9 cellular contexts compared by ENCODE assay signal in genomic region chrX:149937881-149938426, GRCh38. TPM values are rescaled to one million over a fixed set of nuclear protein-coding genes. Genes with fewer than 3 reads are reported as not detected.
A peak's percentile ranks its signal among the peaks of the same experiment; 100 is the strongest.
DNase-seq lines count a peak whose midpoint lies in the region; ATAC-seq and TF ChIP-seq lines count a peak whose summit lies in the region.
"Had no signal": no experiment of that assay in that cellular context is flagged by ENCODE, and none has a peak within 500 bp of the region (broad histone marks: within the 10 kb centered on the region; RNA-seq: fewer than 3 reads in every experiment).

No MANE protein-coding gene starts in this region.

- H3K4me3 ChIP-seq in HUES48 (ENCODE audit: low read depth, low read length): peak overlapping the region; percentile 78
- H3K4me3 ChIP-seq in skeletal muscle cell (ENCODE audit: low read depth, low read length): peak overlapping the region; percentile 77

- CTCF ChIA-PET in activated naive CD4-positive, alpha-beta T cell treated with anti-CD3 and anti-CD28 coated beads, Interleukin-2, amount 10 ng/mL, durations not matched to agents 7 days and 5 days (lab: Charles Lee): interaction anchor here (1.0 kb wide), 1 partner anchor 416 kb away, joined by 4 read pairs; no protein-coding TSS in a partner anchor

- peak overlapping the region; percentile 88 for H3K27ac ChIP-seq in HUES48 (ENCODE audit: low read depth, low read length)

- peak overlapping the region; percentile 83 for H3K4me3 Mint-ChIP-seq in activated naive CD4-positive, alpha-beta T cell treated with anti-CD3 and anti-CD28 coated beads, Interleukin-2, amount 10 ng/mL, durations not matched to agents 7 days and 5 days

- H3K27me3 Mint-ChIP-seq in activated naive CD4-positive, alpha-beta T cell treated with anti-CD3 and anti-CD28 coated beads, Interleukin-2, amount 10 ng/mL, durations not matched to agents 7 days and 5 days: no peaks in the 10 kb centered on the region

- H3K9me3 Mint-ChIP-seq in activated naive CD4-positive, alpha-beta T cell treated with anti-CD3 and anti-CD28 coated beads, Interleukin-2, amount 10 ng/mL, durations not matched to agents 7 days and 5 days: no peaks in the 10 kb centered on the region

- peaks cover 7% of the 10 kb centered on the region for H3K36me3 Mint-ChIP-seq in activated naive CD4-positive, alpha-beta T cell treated with anti-CD3 and anti-CD28 coated beads, Interleukin-2, amount 10 ng/mL, durations not matched to agents 7 days and 5 days

- H3K9ac ChIP-seq in HUES48 (ENCODE audit: low read depth, low read length): peak overlapping the region; percentile 60

- peak overlapping the region; percentile 99 for H3K27ac Mint-ChIP-seq in activated naive CD4-positive, alpha-beta T cell treated with anti-CD3 and anti-CD28 coated beads, Interleukin-2, amount 10 ng/mL, durations not matched to agents 7 days and 5 days

- peaks cover 7% of the 10 kb centered on the region for H3K4me1 Mint-ChIP-seq in activated naive CD4-positive, alpha-beta T cell treated with anti-CD3 and anti-CD28 coated beads, Interleukin-2, amount 10 ng/mL, durations not matched to agents 7 days and 5 days

- no peaks in the 10 kb centered on the region for H3K9me3 ChIP-seq in HUES48 (ENCODE audit: control insufficient read depth, insufficient read depth, low read length)

- peak; percentile 36 for DNase-seq in activated naive CD4-positive, alpha-beta T cell treated with anti-CD3 and anti-CD28 coated beads, Interleukin-2, amount 10 ng/mL, durations not matched to agents 7 days and 5 days
- DNase-seq in left cardiac atrium (peak; percentile 35), skeletal muscle cell (ENCODE audit: low read depth) (no peak), NCI-H2081 treated with DMSO at 0.1 percent for 48 hours (lab: John Stamatoyannopoulos, UW) (no peak)

- no peaks in the 10 kb centered on the region for H3K36me3 ChIP-seq in HUES48 (ENCODE audit: control insufficient read depth, insufficient read depth, low read length)

- intact Hi-C loops in left cardiac atrium (cut with DNase I): no loop called here

- no peaks in the 10 kb centered on the region for H3K27me3 ChIP-seq in HUES48 (ENCODE audit: control insufficient read depth, insufficient read depth, low read length)

- ATAC-seq in GM18505 (IDR thresholded peaks at IDR 0.05; ENCODE audit: unreplicated experiment): peak; percentile 4
- ATAC-seq in left cardiac atrium: no peak
- no peak for ATAC-seq in HG03025 (IDR thresholded peaks at IDR 0.05; ENCODE audit: low FRiP score, unreplicated experiment)
- ATAC-seq in GM21367 (IDR thresholded peaks at IDR 0.05; ENCODE audit: unreplicated experiment): no peak

- TF ChIP-seq POLR2A in GM18505 (IDR thresholded peaks at IDR 0.05; ENCODE audit: borderline replicate concordance, extremely low read depth, insufficient read depth, insufficient read length): no peak

- H3K4me1 ChIP-seq in HUES48 (ENCODE audit: control insufficient read depth, insufficient read depth, low read length): no peaks in the 10 kb centered on the region

RNA-seq across cellular contexts. Expression of gene EOLA2, which starts 0.3 kb away (rescaled TPM):
- total RNA-seq in left cardiac atrium: 10 to 100 TPM; 24.2 to 25.3 TPM

RNA-seq across cellular contexts. Expression of gene HSFX4, which starts 8.6 kb away (rescaled TPM):
- total RNA-seq in left cardiac atrium: not detected
- total RNA-seq: activated CD8-positive, alpha-beta memory T cell treated with anti-CD3 and anti-CD28 coated beads for 36 hours had no signal

RNA-seq across cellular contexts. Expression of gene MAGEA8, which starts 57.0 kb away (rescaled TPM):
- not detected for total RNA-seq in left cardiac atrium
- total RNA-seq: activated CD8-positive, alpha-beta memory T cell treated with anti-CD3 and anti-CD28 coated beads for 36 hours had no signal

Comparison
In these comparisons a context has a peak if more than half of its experiments do, and no peak if none do; other contexts are left out.
1. DNase-seq: peak in activated naive CD4-positive, alpha-beta T cell treated with anti-CD3 and anti-CD28 coated beads, Interleukin-2, amount 10 ng/mL, durations not matched to agents 7 days and 5 days (single experiment) and left cardiac atrium (single experiment); none in skeletal muscle cell (single experiment) and NCI-H2081 treated with DMSO at 0.1 percent for 48 hours (single experiment).